Comparison of ENCODE assay signal across 8 cellular contexts in genomic region chr9:72365525-72366256, GRCh38. TPM values are rescaled to one million over a fixed set of nuclear protein-coding genes. Genes with fewer than 3 reads are reported as not detected.
DNase-seq lines count a peak whose midpoint lies in the region; ATAC-seq, FAIRE-seq and TF ChIP-seq lines count a peak whose summit lies in the region.

No MANE protein-coding gene starts in this region.

- H3K4me3 ChIP-seq in A549: peak overlapping the region; percentile 91

- CTCF ChIA-PET in A549 (lab: Yijun Ruan, JAX): interaction anchor here (0.6 to 3.6 kb wide), 31 partner anchors 10 to 732 kb away, joined by 3 to 15 read pairs (median 4); no protein-coding TSS in a partner anchor

- ATAC-seq in A549: peak; percentile 74 to 75
- peak; percentile 23 for ATAC-seq in GM18861 (IDR thresholded peaks at IDR 0.05; ENCODE audit: unreplicated experiment)
- peak; percentile 24 for ATAC-seq in HG03103 (IDR thresholded peaks at IDR 0.05; ENCODE audit: low read depth, unreplicated experiment)

- H3K4me1 Mint-ChIP-seq in dendritic cell treated with granulocyte-macrophage colony-stimulating factor and Interleukin-4, amounts not matched to agents 40 ng/mL and 50 ng/mL, for 4 days (ENCODE audit: low read depth): peaks cover 10% of the 10 kb centered on the region

- peak overlapping the region; percentile 76 for H3K4me3 Mint-ChIP-seq in dendritic cell treated with granulocyte-macrophage colony-stimulating factor and Interleukin-4, amounts not matched to agents 40 ng/mL and 50 ng/mL, for 4 days

- no peak for TF ChIP-seq EP300 in A549 (IDR thresholded peaks at IDR 0.05)

- intact Hi-C loops in dendritic cell treated with granulocyte-macrophage colony-stimulating factor and Interleukin-4, amounts not matched to agents 40 ng/mL and 50 ng/mL, for 4 days (cut with micrococcal nuclease): loop anchor here (2.0 to 5.0 kb wide), 4 partner anchors 61 to 177 kb away; no protein-coding TSS in a partner anchor

- POLR2A ChIA-PET in A549 (lab: Yijun Ruan, JAX): interaction anchor here (0.6 to 5.6 kb wide), 76 partner anchors 9 to 1947 kb away, joined by 3 to 119 read pairs (median 6); no protein-coding TSS in a partner anchor

- 4% methylated on average over 38 of the region's 38 CpGs for WGBS in A549 (ENCODE audit: missing lambda C conversion rate)

- H3K27ac Mint-ChIP-seq in dendritic cell treated with granulocyte-macrophage colony-stimulating factor and Interleukin-4, amounts not matched to agents 40 ng/mL and 50 ng/mL, for 4 days: peak overlapping the region; percentile 97

- no peaks in the 10 kb centered on the region for H3K9me3 Mint-ChIP-seq in dendritic cell treated with granulocyte-macrophage colony-stimulating factor and Interleukin-4, amounts not matched to agents 40 ng/mL and 50 ng/mL, for 4 days

- TF ChIP-seq POLR2A in A549 (IDR thresholded peaks at IDR 0.05; ENCODE audit: low read length): no peak

- peak; percentile 36 for FAIRE-seq in A549 (lab: Jason Lieb, UNC)

- peaks cover 19% of the 10 kb centered on the region for H3K4me1 ChIP-seq in A549

- no peaks in the 10 kb centered on the region for H3K9me3 ChIP-seq in A549

- 0 out of 5 replicates have a peak, but pooled peaks of 1 of the 2 experiments have one; percentile 12 for TF ChIP-seq RAD21 in A549 (conservative IDR thresholded peaks at IDR 0.05 in 1 of 2, IDR thresholded peaks at IDR 0.05 in 1 of 2)

- DNase-seq in A549 (ENCODE audit: low read depth in 1 of 2, low spot score in 1 of 2) (peak; percentile 81 to 89), NCI-H345 (lab: John Stamatoyannopoulos, UW) (peak; percentile 65), left kidney (ENCODE audit: low read depth, low spot score) (peak; percentile 89)
- DNase-seq in activated CD4-positive, alpha-beta T cell treated with anti-CD3 and anti-CD28 coated beads, Interleukin-2, amount 50 U/mL, for 24 hours (ENCODE audit: low read depth in 1 of 2, low spot score in 1 of 2): peak; percentile 38 to 42
- peak; percentile 38 to 49 for DNase-seq in stimulated activated CD4-positive, alpha-beta T cell treated with anti-CD3 and anti-CD28 coated beads, Interleukin-1b, Interleukin-23, amount 100 ng/mL, for 4 hours (ENCODE audit: low read depth in 2 of 2)

- H3K36me3 Mint-ChIP-seq in dendritic cell treated with granulocyte-macrophage colony-stimulating factor and Interleukin-4, amounts not matched to agents 40 ng/mL and 50 ng/mL, for 4 days (ENCODE audit: low read depth): peaks cover 44% of the 10 kb centered on the region

- peak overlapping the region; percentile 72 for H3K4me2 ChIP-seq in A549

- no peaks in the 10 kb centered on the region for H3K27me3 Mint-ChIP-seq in dendritic cell treated with granulocyte-macrophage colony-stimulating factor and Interleukin-4, amounts not matched to agents 40 ng/mL and 50 ng/mL, for 4 days

- no peak; the same call in 2 of the 3 replicates for TF ChIP-seq CTCF in A549 (IDR thresholded peaks at IDR 0.05)

- peak overlapping the region; percentile 99 for H3K27ac ChIP-seq in A549

TF ChIP-seq in A549, 52 proteins besides CTCF, POLR2A, EP300 and RAD21 (continues in another document):
- TF ChIP-seq ZFP36 (IDR thresholded peaks at IDR 0.05; ENCODE audit: borderline replicate concordance, partially characterized antibody) (no peak), HOXB5 (CRISPR knock-in tag; IDR thresholded peaks at IDR 0.05) (0 out of 2 replicates have a peak, but pooled peaks have one; percentile 42), MAFK (IDR thresholded peaks at IDR 0.05; ENCODE audit: partially characterized antibody) (no peak), CBX8 (IDR thresholded peaks at IDR 0.05) (no peak), SREBF2 (IDR thresholded peaks at IDR 0.05) (no peak), HES2 (IDR thresholded peaks at IDR 0.05) (no peak), RARB (CRISPR knock-in tag; IDR thresholded peaks at IDR 0.05) (peak; percentile 86), ATOH8 (CRISPR knock-in tag; IDR thresholded peaks at IDR 0.05; ENCODE audit: low read depth) (peak; percentile 36; the same call in 1 of the 2 replicates), KDM5A (IDR thresholded peaks at IDR 0.05) (no peak), CHD2 (IDR thresholded peaks at IDR 0.05; ENCODE audit: low read length, partially characterized antibody) (no peak), PBX3 (IDR thresholded peaks at IDR 0.05) (no peak; the same call in 1 of the 2 replicates), HEYL (CRISPR knock-in tag; IDR thresholded peaks at IDR 0.05) (no peak), JUNB (IDR thresholded peaks at IDR 0.05) (no peak), CHD4 (IDR thresholded peaks at IDR 0.05; ENCODE audit: borderline replicate concordance) (no peak), TP53 (CRISPR knock-in tag; IDR thresholded peaks at IDR 0.05) (peak; percentile 79), FOXS1 (CRISPR knock-in tag; IDR thresholded peaks at IDR 0.05) (no peak), RNF2 (IDR thresholded peaks at IDR 0.05; ENCODE audit: borderline replicate concordance, low read depth) (no peak), BCL3 (IDR thresholded peaks at IDR 0.05) (no peak), ZSCAN20 (CRISPR knock-in tag; IDR thresholded peaks at IDR 0.05) (no peak), HMGXB4 (CRISPR knock-in tag; IDR thresholded peaks at IDR 0.05; ENCODE audit: borderline replicate concordance) (peak; percentile 12; the same call in 1 of the 2 replicates), ESRRA (IDR thresholded peaks at IDR 0.05; ENCODE audit: borderline replicate concordance, low read length) (peak; percentile 44; the same call in 1 of the 2 replicates), ZNF302 (CRISPR knock-in tag; IDR thresholded peaks at IDR 0.05) (no peak), HDAC2 (IDR thresholded peaks at IDR 0.05) (no peak), SMC3 (IDR thresholded peaks at IDR 0.05) (peak; percentile 23; the same call in 1 of the 3 replicates), POLR2AphosphoS2 (conservative IDR thresholded peaks at IDR 0.05; ENCODE audit: low read length) (no peak), CBX2 (IDR thresholded peaks at IDR 0.05; ENCODE audit: borderline replicate concordance, low read depth) (no peak), HOXB13 (CRISPR knock-in tag; IDR thresholded peaks at IDR 0.05; ENCODE audit: low read depth) (0 out of 2 replicates have a peak, but pooled peaks have one; percentile 68)

RNA-seq across cellular contexts. Expression of gene ZFAND5, which starts 0.7 kb away (rescaled TPM):
- polyA plus RNA-seq in A549 (2011; rRNA removed) (234 and 315 TPM in 2 replicates), A549 (2017; fragmentation: RNase III; extraction: RNeasy Plus Mini Kit Qiagen cat#74134 plus additional on column Dnase treatment) (126 to 136 TPM (median 135 TPM) in 3 replicates)
- 94.0 and 129 TPM in 2 replicates for polyA plus RNA-seq in A549 (2012; cell fraction: cytosol; rRNA removed)
- polyA plus RNA-seq in A549 (2012; cell fraction: nucleus; rRNA removed): 92.3 and 99.3 TPM in 2 replicates
- polyA minus RNA-seq in A549 (2011; rRNA and poly(A)+ RNA removed): 74.6 and 81.9 TPM in 2 replicates

Comparison
In these comparisons a context has a peak if more than half of its experiments do, and no peak if none do; other contexts are left out.
1. Peak in every context shown above with its lines: DNase-seq, ATAC-seq, H3K4me3 ChIP-seq and H3K27ac ChIP-seq.
2. ATAC-seq: peak in every context shown above with its lines; median percentile 74 in A549; 24 in HG03103; 23 in GM18861.